ENCODE assay signal across 31 cellular contexts in the genomic region with DNA sequence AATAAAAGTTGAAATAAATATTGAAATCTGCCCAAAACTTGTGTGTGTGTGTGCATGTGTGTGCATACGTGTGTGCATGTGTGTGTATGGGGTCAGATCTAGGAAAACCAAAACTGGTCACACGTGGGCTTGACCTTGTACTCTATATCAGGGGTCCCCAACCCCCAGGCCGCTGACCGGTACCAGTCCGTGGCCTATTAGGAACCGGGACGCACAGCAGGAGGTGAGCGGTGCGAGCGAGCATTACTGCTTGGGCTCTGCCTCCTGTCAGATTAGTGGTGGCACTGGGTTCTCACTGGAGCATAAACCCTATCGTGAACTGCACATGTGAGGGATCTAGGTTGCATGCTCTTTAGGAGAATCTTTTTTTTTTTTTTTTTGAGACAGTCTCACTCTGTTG.
"Had no signal": no experiment of that assay in that cellular context is flagged by ENCODE, and none has a peak within 500 bp of the region (broad histone marks: within the 10 kb centered on the region; RNA-seq: fewer than 3 reads in every experiment).

No MANE protein-coding gene starts in this region.

- DNase-seq: activated B cell treated with CpG ODN at 0.5 μM for 24 hours; activated CD4-positive, alpha-beta memory T cell treated with anti-CD3 and anti-CD28 coated beads, Interleukin-2, amount 10 ng/mL, durations not matched to agents 7 days and 5 days; activated CD4-positive, alpha-beta T cell treated with anti-CD3 and anti-CD28 coated beads for 48 hours; activated CD4-positive, CD25-positive, alpha-beta regulatory T cell treated with anti-CD3 and anti-CD28 coated beads, Interleukin-2, amount 50 U/mL, for 72 hours; activated CD8-positive, alpha-beta memory T cell treated with anti-CD3 and anti-CD28 coated beads for 24 hours; activated CD8-positive, alpha-beta memory T cell treated with anti-CD3 and anti-CD28 coated beads, Interleukin-2, amount 10 ng/mL, durations not matched to agents 7 days and 5 days; activated CD8-positive, alpha-beta memory T cell treated with anti-CD3 and anti-CD28 coated beads, Interleukin-2, amount 50 U/mL, for 48 hours; activated effector memory CD4-positive, alpha-beta T cell treated with Interleukin-2 at 50 U/mL for 16 hours; activated naive CD4-positive, alpha-beta T cell; activated naive CD4-positive, alpha-beta T cell treated with anti-CD3 and anti-CD28 coated beads, Interleukin-2, amount 50 U/mL, for 16 hours; activated naive CD8-positive, alpha-beta T cell treated with anti-CD3 and anti-CD28 coated beads for 36 hours; activated T-cell treated with anti-CD3 and anti-CD28 coated beads, Interleukin-2, amount 50 U/mL, for 48 hours; amniotic stem cell; brain microvascular endothelial cell; central memory CD4-positive, alpha-beta T cell; Kasumi-1; MG63; NCI-H1048; NCI-H1105 treated with DMSO at 0.1 percent for 48 hours; NCI-H1436; NCI-H1694; NCI-H2029; NCI-H510A; NCI-H526; NCI-H748 treated with DMSO at 0.1 percent for 48 hours; OCI-M1; SHP77; SJCRH30; T1000 had no signal

- FAIRE-seq: TTC549 had no signal

- H3K36me3 ChIP-seq: MG63, SJCRH30 had no signal

- H3K27me3 ChIP-seq: brain microvascular endothelial cell, MG63, SJCRH30 had no signal

- H3K4me3 ChIP-seq: MG63, SJCRH30, SK-N-MC had no signal

- ATAC-seq: activated CD8-positive, alpha-beta memory T cell treated with anti-CD3 and anti-CD28 coated beads, Interleukin-2, amount 10 ng/mL, durations not matched to agents 7 days and 5 days had no signal

- H3K27ac ChIP-seq: brain microvascular endothelial cell, SJCRH30 had no signal

- H3K9me3 ChIP-seq: MG63, SJCRH30 had no signal
